8 cellular contexts compared by ENCODE assay signal in genomic region chr14:76050797-76051392, GRCh38.
DNase-seq lines count a peak whose midpoint lies in the region; ATAC-seq and TF ChIP-seq lines count a peak whose summit lies in the region.

No MANE protein-coding gene starts in this region.

- no peak overlapping the region for H3K4me2 ChIP-seq in H9 (ENCODE audit: insufficient read depth, insufficient read length, low read length)

- H4K20me1 ChIP-seq in H9 (ENCODE audit: control insufficient read depth, insufficient read depth, insufficient read length) = no peaks in the 10 kb centered on the region

- no peak overlapping the region for H4K8ac ChIP-seq in H9 (replicated peaks; ENCODE audit: insufficient read length, low read depth, low read length)

- TF ChIP-seq CTCF in H9 (conservative IDR thresholded peaks at IDR 0.05) (peak; percentile 88), endothelial cell (IDR thresholded peaks at IDR 0.05; ENCODE audit: unreplicated experiment) (peak; percentile 93)

- no peak overlapping the region for H2BK20ac ChIP-seq in H9 (ENCODE audit: low read depth, low read length, poor library complexity, severe bottlenecking)

- H3K4me3 Mint-ChIP-seq in H9 = no peak overlapping the region
- no peak overlapping the region for H3K4me3 Mint-ChIP-seq in endothelial cell (ENCODE audit: unreplicated experiment)
- H3K4me3 Mint-ChIP-seq in stimulated activated naive B cell treated with anti-CD40 and anti-IgM and Interleukin-4, amounts not matched to agents 10 μg/mL and 1 μg/mL and 100 μg/mL, for 72 hours = no peak overlapping the region

- H3K23ac ChIP-seq in H9 (ENCODE audit: insufficient read length, low read depth, low read length) = no peak overlapping the region

- H3K4ac ChIP-seq in H9 (ENCODE audit: low read depth, low read length) = no peak overlapping the region

- H3K9me3 Mint-ChIP-seq in H9 (peaks cover 0 to under 1% of the 10 kb centered on the region in 2 experiments; a peak in 1 of 5 replicates), endothelial cell (ENCODE audit: unreplicated experiment) (no peaks in the 10 kb centered on the region)
- H3K9me3 Mint-ChIP-seq in stimulated activated naive B cell treated with anti-CD40 and anti-IgM and Interleukin-4, amounts not matched to agents 10 μg/mL and 1 μg/mL and 100 μg/mL, for 72 hours = no peaks in the 10 kb centered on the region

- no peak overlapping the region for H3T11ph ChIP-seq in H9 (ENCODE audit: low read length)

- H3K27ac Mint-ChIP-seq in H9 (no peak overlapping the region), endothelial cell (ENCODE audit: unreplicated experiment) (no peak overlapping the region)
- H3K27ac Mint-ChIP-seq in stimulated activated naive B cell treated with anti-CD40 and anti-IgM and Interleukin-4, amounts not matched to agents 10 μg/mL and 1 μg/mL and 100 μg/mL, for 72 hours = no peak overlapping the region

- no peak overlapping the region for H3K27ac ChIP-seq in H9 (ENCODE audit: insufficient read length, low read depth, low read length)

- H3K36me3 Mint-ChIP-seq in H9 (ENCODE audit: insufficient read depth in 1 of 3, low read depth in 3 of 3) = peaks cover under 1 to 5% (median 4%) of the 10 kb centered on the region in 3 experiments; a peak in 4 of 7 replicates
- no peaks in the 10 kb centered on the region for H3K36me3 Mint-ChIP-seq in endothelial cell (ENCODE audit: low read depth, unreplicated experiment)
- H3K36me3 Mint-ChIP-seq in stimulated activated naive B cell treated with anti-CD40 and anti-IgM and Interleukin-4, amounts not matched to agents 10 μg/mL and 1 μg/mL and 100 μg/mL, for 72 hours = peaks cover 1 to 3% of the 10 kb centered on the region in 2 donors

- H3K27me3 Mint-ChIP-seq in H9 (ENCODE audit: low read depth) (no peaks in the 10 kb centered on the region), endothelial cell (ENCODE audit: unreplicated experiment) (no peaks in the 10 kb centered on the region)
- no peaks in the 10 kb centered on the region for H3K27me3 Mint-ChIP-seq in stimulated activated naive B cell treated with anti-CD40 and anti-IgM and Interleukin-4, amounts not matched to agents 10 μg/mL and 1 μg/mL and 100 μg/mL, for 72 hours

- no peak overlapping the region for H3K56ac ChIP-seq in H9 (ENCODE audit: insufficient read length, low read depth, low read length)

- no CpG with 5 or more reads among the region's 3 CpGs for WGBS in H9 (ENCODE audit: extremely low coverage, insufficient read length, low lambda C conversion rate)

- H2AK5ac ChIP-seq in H9 (ENCODE audit: insufficient read length, low read length) = no peak overlapping the region

- no peak overlapping the region for H4K5ac ChIP-seq in H9 (ENCODE audit: insufficient read length, low read depth, low read length)

- peaks cover 6% of the 10 kb centered on the region; the same call in 1 of the 2 replicates for H3K4me1 ChIP-seq in H9 (ENCODE audit: insufficient read depth, low read length)

- H3K23me2 ChIP-seq in H9 (ENCODE audit: insufficient read length, low read depth, low read length, poor library complexity, severe bottlenecking) = no peaks in the 10 kb centered on the region

- H3K27me3 ChIP-seq in H9 (ENCODE audit: insufficient read depth, low read length) = no peaks in the 10 kb centered on the region

- no peaks in the 10 kb centered on the region for H3K79me1 ChIP-seq in H9 (ENCODE audit: insufficient read depth, low read depth, low read length, poor library complexity, severe bottlenecking)

- H3K18ac ChIP-seq in H9 (ENCODE audit: insufficient read length, low read depth, low read length) = no peak overlapping the region

- DNase-seq in Ammon's horn (ENCODE audit: low spot score) = peak; percentile 82
- no peak for DNase-seq in H9
- peak; percentile 67 for DNase-seq in NCI-H69 (lab: John Stamatoyannopoulos, UW)
- peak; percentile 74 for DNase-seq in activated CD8-positive, alpha-beta memory T cell treated with anti-CD3 and anti-CD28 coated beads for 24 hours
- DNase-seq in endothelial cell (ENCODE audit: low spot score) = peak; percentile 72
- DNase-seq in middle frontal gyrus (ENCODE audit: extremely low spot score, low spot score) = peak; percentile 47
- peak; percentile 48 for DNase-seq in stimulated activated naive B cell treated with anti-CD40 and anti-IgM and Interleukin-4, amounts not matched to agents 10 μg/mL and 1 μg/mL and 100 μg/mL, for 72 hours

- no peak overlapping the region for H2BK5ac ChIP-seq in H9 (ENCODE audit: insufficient read length, low read length)

- no peak overlapping the region for H4K91ac ChIP-seq in H9 (ENCODE audit: insufficient read length, low read depth, low read length)

- H3K9ac ChIP-seq in H9 (ENCODE audit: extremely low read depth, insufficient read length, low read length) = no peak overlapping the region

- H3K14ac ChIP-seq in H9 (ENCODE audit: insufficient read depth, low read length) = no peak overlapping the region

- no peak overlapping the region for H2BK12ac ChIP-seq in H9 (ENCODE audit: insufficient read length, low read depth, low read length)

- H3K4me1 Mint-ChIP-seq in H9 (peaks cover 2 to 5% of the 10 kb centered on the region in 2 experiments; a peak in 2 of 4 replicates), endothelial cell (ENCODE audit: unreplicated experiment) (peaks cover 7% of the 10 kb centered on the region)
- H3K4me1 Mint-ChIP-seq in stimulated activated naive B cell treated with anti-CD40 and anti-IgM and Interleukin-4, amounts not matched to agents 10 μg/mL and 1 μg/mL and 100 μg/mL, for 72 hours = peaks cover 2 to 5% of the 10 kb centered on the region in 2 donors

- H2AFZ ChIP-seq in H9 (ENCODE audit: low read length) = no peak overlapping the region

- H3K9me3 ChIP-seq in H9 (ENCODE audit: control insufficient read depth, low read depth, low read length) = no peaks in the 10 kb centered on the region

- ATAC-seq in stimulated activated naive B cell treated with anti-CD40 and anti-IgM and Interleukin-4, amounts not matched to agents 10 μg/mL and 1 μg/mL and 100 μg/mL, for 72 hours (replicated peaks) = peak; percentile 65 to 71
- no peak for ATAC-seq in GM21381 (IDR thresholded peaks at IDR 0.05; ENCODE audit: unreplicated experiment)

- H2BK120ac ChIP-seq in H9 (ENCODE audit: low read depth, low read length, poor library complexity, severe bottlenecking) = no peak overlapping the region

- no peak overlapping the region for H2BK15ac ChIP-seq in H9 (ENCODE audit: low read depth, low read length)

- H3K79me2 ChIP-seq in H9 (ENCODE audit: insufficient read depth, low read length) = no peaks in the 10 kb centered on the region
